ENCODE assay signal across 8 cellular contexts in the genomic region with DNA sequence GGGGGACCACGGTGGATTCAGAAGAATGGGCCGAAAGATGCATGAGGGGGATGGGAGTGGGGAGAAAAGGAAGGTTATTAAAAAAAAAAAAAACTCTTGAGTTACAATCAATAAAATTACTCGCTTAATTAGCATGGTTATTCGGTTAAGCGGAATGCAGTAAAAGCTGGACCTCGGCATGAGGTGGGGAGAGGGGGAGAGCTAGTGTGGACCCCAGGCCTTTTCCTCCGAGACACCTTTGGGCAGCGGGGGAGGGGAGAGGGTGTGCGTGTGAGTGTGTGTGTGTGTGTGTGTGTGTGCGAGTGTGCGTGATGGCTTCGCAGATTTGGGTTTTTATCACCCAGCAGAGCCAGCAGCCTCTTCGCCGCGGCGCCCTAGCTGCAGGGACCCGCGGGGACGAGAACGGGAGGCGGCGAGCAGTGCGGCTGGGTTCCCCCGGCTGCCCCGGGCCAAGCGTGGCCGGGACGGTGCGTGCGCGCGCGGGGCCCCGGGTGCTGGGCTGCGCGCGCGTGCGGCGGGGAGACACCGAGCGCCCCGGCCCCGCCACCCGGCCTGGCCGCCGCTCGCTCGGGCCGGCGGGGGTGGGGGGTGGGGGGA. TPM values are rescaled to one million over a fixed set of nuclear protein-coding genes. Genes with fewer than 3 reads are reported as not detected.
DNase-seq lines count a peak whose midpoint lies in the region; FAIRE-seq and TF ChIP-seq lines count a peak whose summit lies in the region.

No MANE protein-coding gene starts in this region.

- no peak for FAIRE-seq in GM12891 (lab: Jason Lieb, UNC)

- DNase-seq in HL-60 (ENCODE audit: low read depth in 1 of 2, low spot score in 1 of 2): peak in 1 of 2 experiments; percentile 48
- peak; percentile 27 for DNase-seq in MCF 10A (ENCODE audit: unreplicated experiment)
- no peak for DNase-seq in effector CD8-positive, alpha-beta T cell (lab: John Stamatoyannopoulos, UW)
- no peak for DNase-seq in NCI-H774 (lab: John Stamatoyannopoulos, UW)
- DNase-seq in GM12891 (ENCODE audit: insufficient read length, low spot score): no peak
- DNase-seq in hippocampal formation (lab: John Stamatoyannopoulos, UW): no peak

- H3K27me3 Mint-ChIP-seq in MCF 10A (ENCODE audit: insufficient read depth, unreplicated experiment): no peaks in the 10 kb centered on the region

- intact Hi-C loops in MCF 10A (cut with micrococcal nuclease): loop anchor here (5.0 kb wide), 2 partner anchors 72 to 92 kb away; no protein-coding TSS in a partner anchor

- no peaks in the 10 kb centered on the region for H3K9me3 ChIP-seq in mesodermal cell (ENCODE audit: control insufficient read depth, low read length)

- H3K9me3 Mint-ChIP-seq in MCF 10A (ENCODE audit: unreplicated experiment): no peaks in the 10 kb centered on the region

- BruUV-seq in MCF 10A (replicated peaks; lab: Mats Ljungman, UMichigan): no TSS peak

- WGBS in mesodermal cell (ENCODE audit: insufficient coverage in 2 of 2), 2 experiments: 0 to 1% methylated on average over 15 to 23 of the region's 51 CpGs

- TF ChIP-seq CTCF in 22Rv1 (IDR thresholded peaks at IDR 0.05): no peak
- no peak for TF ChIP-seq CTCF in HL-60 (IDR thresholded peaks at IDR 0.05; ENCODE audit: insufficient read depth, low read length)
- no peak for TF ChIP-seq CTCF in MCF 10A (IDR thresholded peaks at IDR 0.05; ENCODE audit: unreplicated experiment)

- peak overlapping the region; percentile 89 for H3K4me3 Mint-ChIP-seq in MCF 10A (ENCODE audit: unreplicated experiment)

- H3K4me1 ChIP-seq in mesodermal cell (ENCODE audit: control insufficient read depth, insufficient read depth, low read length, poor library complexity, severe bottlenecking): peaks cover 39% of the 10 kb centered on the region

- no peaks in the 10 kb centered on the region for H3K36me3 ChIP-seq in mesodermal cell (ENCODE audit: control insufficient read depth, insufficient read depth, low read length)

- POLR2A ChIA-PET in MCF 10A (lab: Yijun Ruan, JAX): interaction anchor here (0.7 to 9.2 kb wide), 11 partner anchors 21 to 111 kb away, joined by 3 to 169 read pairs (median 8); a partner anchor contains a TSS

- peaks cover 15% of the 10 kb centered on the region for H3K4me1 Mint-ChIP-seq in MCF 10A (ENCODE audit: insufficient read depth, unreplicated experiment)

- H3K36me3 Mint-ChIP-seq in MCF 10A (ENCODE audit: insufficient read depth, unreplicated experiment): peaks cover 26% of the 10 kb centered on the region

- CTCF ChIA-PET in MCF 10A (lab: Yijun Ruan, JAX): interaction anchor here (0.6 to 1.2 kb wide), 3 partner anchors 57 to 109 kb away, joined by 3 to 5 read pairs (median 4); no protein-coding TSS in a partner anchor

- H3K27me3 ChIP-seq in HL-60 (ENCODE audit: insufficient read depth, poor library complexity, severe bottlenecking): no peaks in the 10 kb centered on the region

- peak overlapping the region; percentile 99 for H3K27ac Mint-ChIP-seq in MCF 10A (ENCODE audit: low read depth, unreplicated experiment)

- H3K27ac ChIP-seq in 22Rv1: peak overlapping the region; percentile 100
- peak overlapping the region; percentile 95 for H3K27ac ChIP-seq in HL-60 (replicated peaks)
- H3K27ac ChIP-seq in mesodermal cell (ENCODE audit: low read depth, low read length, severe bottlenecking): peak overlapping the region; percentile 97

- TF ChIP-seq POLR2A in GM12891 (IDR thresholded peaks at IDR 0.05; ENCODE audit: low read depth, low read length): no peak

- peak overlapping the region; percentile 62 for H3K4me3 ChIP-seq in HL-60 (replicated peaks; ENCODE audit: insufficient read depth, low read length)
- H3K4me3 ChIP-seq in mesodermal cell (ENCODE audit: extremely low read depth, insufficient read depth, low read length, poor library complexity, severe bottlenecking): peak overlapping the region; percentile 88

TF ChIP-seq in GM12891, 5 proteins besides CTCF, POLR2A, EP300 and RAD21:
- TF ChIP-seq SPI1 (IDR thresholded peaks at IDR 0.05; ENCODE audit: low read depth, low read length) (no peak), POLR2AphosphoS5 (IDR thresholded peaks at IDR 0.05; ENCODE audit: low read depth, low read length) (no peak), PAX5 (IDR thresholded peaks at IDR 0.05; ENCODE audit: insufficient read depth, low read length, severe bottlenecking) (no peak), TAF1 (IDR thresholded peaks at IDR 0.05; ENCODE audit: low read depth, low read length) (no peak), POU2F2 (IDR thresholded peaks at IDR 0.05; ENCODE audit: low read depth, low read length) (no peak)

RNA-seq across cellular contexts. Expression of a gene that starts 3.7 kb away (rescaled TPM):
- 7.4 and 9.2 TPM in 2 replicates for total RNA-seq in MCF 10A (2022)
- 29.9 TPM for polyA plus RNA-seq in mesodermal cell (2013, experiment 1 of 2)
- polyA plus RNA-seq in mesodermal cell (2013, experiment 2 of 2): 21.6 TPM
- 0.01 TPM for polyA plus RNA-seq in GM12891 (2012; ENCODE audit: low read depth, missing spikeins)
